11 cellular contexts compared by ENCODE assay signal in the genomic region with DNA sequence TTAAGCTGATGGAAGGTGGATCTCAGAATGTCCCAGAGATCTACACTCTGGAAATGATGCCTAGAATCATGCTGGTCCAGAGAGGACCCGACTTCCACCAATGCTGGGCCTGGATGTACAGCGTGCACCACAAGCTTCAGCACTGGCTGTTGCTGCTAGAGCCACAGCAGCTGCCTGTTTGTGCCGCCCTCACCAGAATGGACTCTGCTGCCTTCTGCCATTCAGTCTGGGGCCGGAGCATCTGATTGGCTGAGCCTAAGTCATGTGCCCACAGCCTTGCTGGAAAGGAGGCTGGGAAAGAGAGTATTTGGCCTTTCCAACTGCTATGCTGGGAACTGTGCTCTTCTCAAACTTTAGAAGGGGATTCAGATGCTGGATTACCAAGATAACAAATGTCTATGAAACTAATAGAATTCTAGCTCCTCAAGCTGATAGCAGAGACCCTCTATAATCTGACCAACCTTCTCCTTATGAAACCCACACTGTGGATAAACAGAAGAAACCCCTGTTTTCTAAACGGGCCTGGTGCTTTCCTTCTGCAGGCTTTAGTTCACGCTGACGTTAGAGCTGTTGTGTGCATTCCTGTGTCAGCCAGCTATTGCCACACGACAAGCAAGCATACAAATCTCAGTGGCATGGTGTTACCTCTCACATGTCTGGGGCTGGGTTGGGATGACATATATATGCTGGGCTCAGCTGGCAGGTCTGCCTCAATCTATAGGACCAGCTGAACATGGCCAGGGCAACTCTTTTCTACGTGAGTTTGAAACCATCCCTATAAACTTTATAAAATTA.
A peak's percentile ranks its signal among the peaks of the same experiment; 100 is the strongest.
DNase-seq lines count a peak whose midpoint lies in the region; ATAC-seq lines count a peak whose summit lies in the region.
"Had no signal": no experiment of that assay in that cellular context is flagged by ENCODE, and none has a peak within 500 bp of the region (broad histone marks: within the 10 kb centered on the region; RNA-seq: fewer than 3 reads in every experiment).

No MANE protein-coding gene starts in this region.

- DNase-seq in NCI-H748 (lab: John Stamatoyannopoulos, UW; ENCODE audit: unreplicated experiment) (peak; percentile 54), NCI-H748 treated with DMSO at 0.1 percent for 48 hours (lab: John Stamatoyannopoulos, UW) (no peak), amniotic epithelial cell (ENCODE audit: low read depth) (peak; percentile 26), iPS-NIHi11 (ENCODE audit: low spot score) (peak; percentile 77), superior temporal gyrus (ENCODE audit: extremely low spot score) (peak; percentile 94), NOMO-1 (lab: John Stamatoyannopoulos, UW; ENCODE audit: unreplicated experiment in 2 of 2) (no peak), NCI-H446 treated with DMSO at 0.1 percent for 48 hours (lab: John Stamatoyannopoulos, UW) (no peak)
- DNase-seq: activated CD4-positive, alpha-beta T cell treated with anti-CD3 and anti-CD28 coated beads, Interleukin-2, amount 10 ng/mL, durations not matched to agents 24 days and 14 days; thyroid gland had no signal

- no peak for ATAC-seq in HG02840 (IDR thresholded peaks at IDR 0.05; ENCODE audit: low FRiP score, unreplicated experiment)
- ATAC-seq: Panc1 had no signal

Comparison
In these comparisons a context has a peak if more than half of its experiments do, and no peak if none do; other contexts are left out.
1. DNase-seq: peak in NCI-H748 (single experiment), amniotic epithelial cell (single experiment), iPS-NIHi11 (single experiment) and superior temporal gyrus (single experiment); none in NCI-H748 treated with DMSO at 0.1 percent for 48 hours (single experiment), NOMO-1 (0 of 2) and NCI-H446 treated with DMSO at 0.1 percent for 48 hours (single experiment).